Comparison of ENCODE assay signal across 8 cellular contexts in genomic region chr17:16987830-16988601, GRCh38. TPM values are rescaled to one million over a fixed set of nuclear protein-coding genes. Genes with fewer than 3 reads are reported as not detected.
DNase-seq lines count a peak whose midpoint lies in the region; ATAC-seq, FAIRE-seq and TF ChIP-seq lines count a peak whose summit lies in the region.

No MANE protein-coding gene starts in this region.

- H3K36me3 Mint-ChIP-seq in nephron progenitor cell (ENCODE audit: low read depth) = no peaks in the 10 kb centered on the region

- H3K4me3 ChIP-seq in GM12865 (ENCODE audit: low read depth, low read length) = peak overlapping the region; percentile 73
- peak overlapping the region in 1 of 4 donors; percentile 3 for H3K4me3 ChIP-seq in upper lobe of left lung
- no peak overlapping the region for H3K4me3 ChIP-seq in coronary artery

- no peak overlapping the region for H3K27ac Mint-ChIP-seq in nephron progenitor cell

- peak; percentile 98 for DNase-seq in GM12865 (ENCODE audit: low read depth)
- DNase-seq in H54 (ENCODE audit: insufficient read length, low spot score) = peak; percentile 98
- DNase-seq in M059J (ENCODE audit: low read depth) = peak; percentile 90
- peak; percentile 20 to 54 for DNase-seq in activated CD4-positive, alpha-beta T cell treated with anti-CD3 and anti-CD28 coated beads, Interleukin-2, amount 50 U/mL, for 24 hours (ENCODE audit: low read depth in 1 of 2, low spot score in 1 of 2)
- peak; percentile 26 for DNase-seq in nephron progenitor cell
- DNase-seq in upper lobe of left lung = peak in 1 of 2 donors; percentile 64
- no peak for DNase-seq in coronary artery (ENCODE audit: low spot score)

- H3K4me3 Mint-ChIP-seq in nephron progenitor cell = no peak overlapping the region

- H3K9me3 ChIP-seq in upper lobe of left lung = no peaks in the 10 kb centered on the region

- ATAC-seq in esophagus mucosa = peak; percentile 72
- ATAC-seq in upper lobe of left lung (ENCODE audit: low FRiP score in 2 of 2) = peak; percentile 56 to 90

- TF ChIP-seq EP300 in upper lobe of left lung (IDR thresholded peaks at IDR 0.05) = no peak

- TF ChIP-seq POLR2A in H54 (IDR thresholded peaks at IDR 0.05; ENCODE audit: low read depth, low read length) (peak; percentile 59; the same call in 1 of the 2 replicates), upper lobe of left lung (IDR thresholded peaks at IDR 0.05) (peak in 1 of 4 donors; percentile 53)

- WGBS in upper lobe of left lung, 2 donors = 42 to 45% methylated on average over 10 to 11 of the region's 11 CpGs

- peaks cover 3% of the 10 kb centered on the region for H3K27me3 Mint-ChIP-seq in nephron progenitor cell (ENCODE audit: low read depth, poor library complexity)

- peaks cover 0 to 14% (median 8%) of the 10 kb centered on the region in 4 donors for H3K4me1 ChIP-seq in upper lobe of left lung

- peaks cover 9% of the 10 kb centered on the region for H3K4me1 Mint-ChIP-seq in nephron progenitor cell

- H3K36me3 ChIP-seq in upper lobe of left lung = no peaks in the 10 kb centered on the region

- H3K27ac ChIP-seq in upper lobe of left lung = peak overlapping the region in 3 of 4 donors; percentile 11 to 71 (median 30)
- H3K27ac ChIP-seq in coronary artery = peak overlapping the region in 1 of 2 donors; percentile 47

- TF ChIP-seq CTCF in GM12865 (IDR thresholded peaks at IDR 0.05; ENCODE audit: insufficient read depth, low read depth, low read length, missing control alignments) (no peak), nephron progenitor cell (IDR thresholded peaks at IDR 0.05) (no peak), upper lobe of left lung (IDR thresholded peaks at IDR 0.05) (no peak), coronary artery (IDR thresholded peaks at IDR 0.05) (no peak)

- H3K27me3 ChIP-seq in upper lobe of left lung = no peaks in the 10 kb centered on the region

- FAIRE-seq in H54 (lab: Jason Lieb, UNC) = peak; percentile 20

- no peaks in the 10 kb centered on the region for H3K9me3 Mint-ChIP-seq in nephron progenitor cell

RNA-seq across cellular contexts. Expression of gene TNFRSF13B, which starts 16.1 kb away (rescaled TPM):
- total RNA-seq in M059J (2014; rRNA removed; shearing (Covaris generic)) = not detected in 2 replicates
- total RNA-seq in esophagus mucosa (0.28 TPM), upper lobe of left lung (1 to 10 TPM in 4 of 6 donors, under 1 TPM in 1, not detected in 1; 0.57 to 6.3 (median 2.1) TPM)

RNA-seq across cellular contexts. Expression of gene MPRIP, which starts 54.2 kb away (rescaled TPM):
- total RNA-seq in M059J (2014; rRNA removed; shearing (Covaris generic)) = 78.2 and 127 TPM in 2 replicates
- total RNA-seq in esophagus mucosa (132 TPM), upper lobe of left lung (100 to 1,000 TPM; 201 to 380 (median 285) TPM)
